In the genomic region with DNA sequence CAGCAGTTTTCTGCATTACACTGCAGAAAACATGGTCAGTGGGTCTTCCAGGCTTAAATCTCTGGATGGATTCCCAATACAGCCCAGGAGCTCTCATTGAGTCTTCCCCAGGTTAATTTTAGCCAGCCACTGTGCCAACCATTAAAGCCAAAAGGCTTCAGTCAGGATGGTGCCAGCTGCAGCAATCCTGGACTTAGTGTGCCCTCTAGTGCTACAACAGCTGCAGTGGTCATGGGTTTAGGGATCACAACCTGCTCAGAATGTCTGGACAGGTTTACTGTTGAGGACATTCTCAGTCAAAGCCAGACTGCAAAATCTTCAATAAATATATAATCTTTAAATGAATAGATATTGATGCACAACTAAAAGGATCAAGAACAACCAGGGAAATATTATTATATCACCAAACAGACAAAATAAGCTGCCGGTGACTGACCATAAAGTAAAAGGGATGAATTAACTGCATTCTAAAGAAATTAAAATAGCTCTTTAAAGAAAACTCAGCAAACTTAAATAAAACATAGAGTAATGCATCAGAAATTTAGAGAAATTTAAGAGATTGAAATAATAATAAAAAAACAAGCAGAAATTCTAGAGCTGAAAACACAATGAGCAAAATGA, we compare ENCODE assay signal across 8 cellular contexts.
DNase-seq lines count a peak whose midpoint lies in the region; ATAC-seq, FAIRE-seq and TF ChIP-seq lines count a peak whose summit lies in the region.

No MANE protein-coding gene starts in this region.

- H4K20me1 ChIP-seq in fibroblast of lung (ENCODE audit: control insufficient read depth, extremely low read depth, insufficient read depth, low read length) = no peaks in the 10 kb centered on the region

- no peak overlapping the region for H2AFZ ChIP-seq in fibroblast of lung (ENCODE audit: low read length)

- FAIRE-seq in small intestine (lab: Jason Lieb, UNC) = no peak

- ATAC-seq in GM18873 (IDR thresholded peaks at IDR 0.05; ENCODE audit: low FRiP score, unreplicated experiment) = peak; percentile 68
- ATAC-seq in HG03469 (IDR thresholded peaks at IDR 0.05; ENCODE audit: unreplicated experiment) = peak; percentile 84

- H3K4me3 ChIP-seq in fibroblast of lung (replicated peaks in 1 of 4; ENCODE audit: control extremely low read depth in 1 of 4, insufficient read depth in 1 of 4, low read depth in 3 of 4, low read length in 4 of 4) (no peak overlapping the region), small intestine (ENCODE audit: low read depth in 1 of 2, low read length in 2 of 2) (no peak overlapping the region)

- H3K9me3 ChIP-seq in fibroblast of lung (ENCODE audit: control insufficient read depth, insufficient read depth, low read depth, low read length) = no peaks in the 10 kb centered on the region
- H3K9me3 ChIP-seq in small intestine (ENCODE audit: control insufficient read depth, low read depth) = no peaks in the 10 kb centered on the region

- H3K36me3 ChIP-seq in fibroblast of lung (ENCODE audit: control insufficient read depth, insufficient read depth, low read length) (no peaks in the 10 kb centered on the region), small intestine (ENCODE audit: control insufficient read depth in 2 of 2, insufficient read depth in 2 of 2, low read length in 2 of 2) (no peaks in the 10 kb centered on the region)

- 90 to 94% (median 91%) methylated on average over 1 of the region's 1 CpG for WGBS in small intestine, 3 donors

- H3K27me3 ChIP-seq in fibroblast of lung (ENCODE audit: control insufficient read depth, insufficient read depth, low read length) (no peaks in the 10 kb centered on the region), small intestine (ENCODE audit: control insufficient read depth in 2 of 2, insufficient read depth in 2 of 2, low read length in 2 of 2) (no peaks in the 10 kb centered on the region)

- H3K9ac ChIP-seq in fibroblast of lung (ENCODE audit: insufficient read depth, low read length) = no peak overlapping the region

- no peaks in the 10 kb centered on the region for H3K79me2 ChIP-seq in fibroblast of lung (ENCODE audit: control insufficient read depth, insufficient read depth, low read length)

- peak; percentile 67 for TF ChIP-seq CTCF in C4-2B (conservative IDR thresholded peaks at IDR 0.05)
- peak; percentile 40 to 63 for TF ChIP-seq CTCF in fibroblast of lung (conservative IDR thresholded peaks at IDR 0.05 in 1 of 2, IDR thresholded peaks at IDR 0.05 in 1 of 2; ENCODE audit: low read depth in 1 of 2, low read length in 2 of 2)

- H3K4me1 ChIP-seq in fibroblast of lung (ENCODE audit: control insufficient read depth, extremely low read depth, insufficient read depth, low read length) (no peaks in the 10 kb centered on the region), small intestine (ENCODE audit: control insufficient read depth in 2 of 2, insufficient read depth in 1 of 2, low read depth in 1 of 2, low read length in 1 of 2) (no peaks in the 10 kb centered on the region)

- DNase-seq in OCI-M1 (lab: John Stamatoyannopoulos, UW) (peak; percentile 46), fibroblast of lung (ENCODE audit: low read depth in 2 of 2) (peak; percentile 16 to 43), small intestine (peak; percentile 35), NCI-H2227 treated with DMSO at 0.1 percent for 48 hours (lab: John Stamatoyannopoulos, UW) (no peak), NCI-H2171 (lab: John Stamatoyannopoulos, UW) (no peak)

- H3K27ac ChIP-seq in C4-2B (no peak overlapping the region), fibroblast of lung (ENCODE audit: insufficient read depth, low read length) (no peak overlapping the region), small intestine (ENCODE audit: low read depth in 1 of 2, low read length in 1 of 2) (no peak overlapping the region)

- no peak overlapping the region for H3K4me2 ChIP-seq in fibroblast of lung (ENCODE audit: extremely low read depth, insufficient read depth, low read length)

Comparison
In these comparisons a context has a peak if more than half of its experiments do, and no peak if none do; other contexts are left out.
1. DNase-seq: peak in OCI-M1 (single experiment), fibroblast of lung (2 of 2) and small intestine (single experiment); none in NCI-H2227 treated with DMSO at 0.1 percent for 48 hours (single experiment) and NCI-H2171 (single experiment).